In genomic region chr14:32419429-32419828, GRCh38 we compare ENCODE assay signal across 14 cellular contexts.
A peak's percentile ranks its signal among the peaks of the same experiment; 100 is the strongest.
DNase-seq lines count a peak whose midpoint lies in the region; ATAC-seq and TF ChIP-seq lines count a peak whose summit lies in the region.
"Had no signal": no experiment of that assay in that cellular context is flagged by ENCODE, and none has a peak within 500 bp of the region (broad histone marks: within the 10 kb centered on the region; RNA-seq: fewer than 3 reads in every experiment).

No MANE protein-coding gene starts in this region.

- H3K4me1 ChIP-seq in heart right ventricle (peaks cover 0 to 23% (median 3%) of the 10 kb centered on the region in 9 donors), right atrium auricular region (peaks cover 0 to 24% of the 10 kb centered on the region in 2 donors)
- H3K4me1 ChIP-seq: Caco-2 had no signal

- H3K4me3 ChIP-seq in heart right ventricle (peak overlapping the region; percentile 5 to 47 (median 30)), right atrium auricular region (no peak overlapping the region), dorsolateral prefrontal cortex (no peak overlapping the region)
- H3K4me3 ChIP-seq: PC-9 had no signal

- H3K27ac ChIP-seq in heart right ventricle (peak overlapping the region in 8 of 10 donors; percentile 60 to 88 (median 77)), right atrium auricular region (peak overlapping the region in 1 of 2 donors; percentile 81), dorsolateral prefrontal cortex (peak overlapping the region in 37 of 59 donors; percentile 2 to 84 (median 54))

- TF ChIP-seq CTCF in heart right ventricle (IDR thresholded peaks at IDR 0.05), result no peak
- TF ChIP-seq CTCF in right atrium auricular region (IDR thresholded peaks at IDR 0.05), result no peak
- no peak for TF ChIP-seq CTCF in dorsolateral prefrontal cortex (IDR thresholded peaks at IDR 0.05 in 54 of 56, conservative IDR thresholded peaks at IDR 0.05 in 2 of 56; ENCODE audit: low read depth in 1 of 56, partially characterized antibody in 56 of 56)

- DNase-seq in heart right ventricle, result no peak
- DNase-seq in right atrium auricular region (ENCODE audit: low spot score), result no peak
- DNase-seq in NCI-H69 (lab: John Stamatoyannopoulos, UW), result peak; percentile 60
- DNase-seq in dorsolateral prefrontal cortex, result no peak
- DNase-seq in activated CD4-positive, CD25-positive, alpha-beta regulatory T cell (lab: John Stamatoyannopoulos, UW), result no peak
- DNase-seq: Caco-2, HCEC 1CT, NCI-H1417 treated with DMSO at 0.1 percent for 48 hours, NCI-H2081, NCI-H446, PC-9, Right ventricle myocardium superior had no signal

- H3K27me3 ChIP-seq in heart right ventricle (no peaks in the 10 kb centered on the region), right atrium auricular region (no peaks in the 10 kb centered on the region), dorsolateral prefrontal cortex (no peaks in the 10 kb centered on the region)

- H3K9me3 ChIP-seq in heart right ventricle, result peaks cover 0 to 12% (median 0%) of the 10 kb centered on the region in 11 donors
- peaks cover 0 to 8% of the 10 kb centered on the region in 2 donors for H3K9me3 ChIP-seq in right atrium auricular region
- H3K9me3 ChIP-seq: Caco-2 had no signal

- 52 to 54% methylated on average over 1 of the region's 1 CpG for WGBS in heart right ventricle, 2 donors

- intact Hi-C loops in heart right ventricle (cut with DNase I), result loop anchor here in 2 of 10 donors (5.0 kb wide), 2 partner anchors 33 to 38 kb away; no protein-coding TSS in a partner anchor
- intact Hi-C loops in dorsolateral prefrontal cortex (cut with DNase I), result no loop called here

- H3K36me3 ChIP-seq in heart right ventricle, result no peaks in the 10 kb centered on the region
- no peaks in the 10 kb centered on the region for H3K36me3 ChIP-seq in right atrium auricular region

- ATAC-seq in heart right ventricle (no peak), GM18502 (IDR thresholded peaks at IDR 0.05; ENCODE audit: poor library complexity, unreplicated experiment) (no peak), GM18868 (IDR thresholded peaks at IDR 0.05; ENCODE audit: unreplicated experiment) (no peak)

Comparison
In these comparisons a context has a peak if more than half of its experiments do, and no peak if none do; other contexts are left out.
1. H3K4me3 ChIP-seq: peak in heart right ventricle (10 of 10); none in right atrium auricular region (0 of 2) and dorsolateral prefrontal cortex (0 of 59).